8 cellular contexts compared by ENCODE assay signal in the genomic region with DNA sequence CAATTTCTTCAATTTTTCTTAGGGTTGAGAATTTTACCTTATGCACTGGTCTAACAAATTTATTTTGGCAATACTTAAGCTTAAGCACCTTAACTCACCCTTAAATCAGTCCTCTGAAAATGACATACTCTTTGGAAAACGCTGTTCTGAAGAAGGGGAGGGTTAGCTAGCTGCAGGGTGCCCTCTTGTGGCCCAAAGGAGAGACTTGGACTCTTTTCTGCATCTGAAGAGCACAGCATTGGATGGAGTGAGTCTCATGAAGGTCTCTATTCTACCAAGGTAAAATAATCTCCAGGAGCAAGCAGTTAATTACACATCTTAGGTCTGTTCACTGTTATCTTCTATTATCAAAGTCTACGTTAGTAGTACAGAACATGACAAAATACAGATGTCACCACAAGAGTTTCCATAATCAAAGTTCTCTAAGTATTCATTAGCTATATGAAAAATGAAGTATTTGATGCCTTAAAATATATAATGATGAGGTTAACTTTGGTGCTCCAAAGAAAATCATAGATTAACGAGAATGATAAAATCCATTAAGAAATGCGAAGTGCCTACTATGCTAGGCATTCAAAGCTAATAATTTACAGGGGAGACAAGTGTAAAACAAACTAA. TPM values are rescaled to one million over a fixed set of nuclear protein-coding genes. Genes with fewer than 3 reads are reported as not detected.
DNase-seq lines count a peak whose midpoint lies in the region; ATAC-seq and TF ChIP-seq lines count a peak whose summit lies in the region.

No MANE protein-coding gene starts in this region.

- DNase-seq in Caco-2, result peak; percentile 63 to 65
- peak; percentile 47 for DNase-seq in Jurkat, Clone E6-1 (ENCODE audit: low read depth, low spot score)
- peak; percentile 59 for DNase-seq in SK-N-DZ (ENCODE audit: low spot score)
- DNase-seq in astrocyte of the spinal cord (ENCODE audit: low read depth, low spot score), result peak; percentile 58
- peak; percentile 63 for DNase-seq in iPS-NIHi7 (ENCODE audit: extremely low spot score)
- DNase-seq in stimulated activated CD4-positive, alpha-beta T cell treated with anti-CD3 and anti-CD28 coated beads, Interleukin-2, amount 100 ng/mL, for 24 hours, result peak; percentile 42 to 46

- intact Hi-C loops in Caco-2 (cut with micrococcal nuclease; ENCODE audit: unreplicated experiment), result loop anchor here (1.0 to 2.0 kb wide), 4 partner anchors 18 to 67 kb away; a partner anchor contains a TSS

- no TSS peak for BruUV-seq in Caco-2 (replicated peaks; lab: Mats Ljungman, UMichigan)

- H3K4me1 Mint-ChIP-seq in Caco-2 (ENCODE audit: low read depth, unreplicated experiment), result peaks cover 27% of the 10 kb centered on the region

- no peaks in the 10 kb centered on the region for H3K27me3 Mint-ChIP-seq in Caco-2 (ENCODE audit: insufficient read depth, unreplicated experiment)

- in situ Hi-C loops in astrocyte of the spinal cord (cut with HindIII; ENCODE audit: low sequenced_read_pairs), result no loop called here

- no peaks in the 10 kb centered on the region for H3K27me3 ChIP-seq in Caco-2 (replicated peaks; ENCODE audit: control insufficient read depth, insufficient read depth, low read length)

- CTCF ChIA-PET in Caco-2 (lab: Charles Lee), result interaction anchor here (0.6 to 1.4 kb wide), 8 partner anchors 9 to 325 kb away, joined by 3 to 6 read pairs (median 4); a partner anchor contains a TSS

- peak; percentile 73 for ATAC-seq in GM19328 (IDR thresholded peaks at IDR 0.05; ENCODE audit: unreplicated experiment)
- no peak for ATAC-seq in GM19397 (IDR thresholded peaks at IDR 0.05; ENCODE audit: unreplicated experiment)

- POLR2A ChIA-PET in Caco-2 (lab: Charles Lee), result no interaction called here

- H3K4me3 ChIP-seq in Caco-2 (ENCODE audit: low read depth, low read length) (no peak overlapping the region), astrocyte of the spinal cord (ENCODE audit: low read depth, low read length) (no peak overlapping the region)
- H3K4me3 ChIP-seq in Jurkat, Clone E6-1 (ENCODE audit: low read length), result no peak overlapping the region

- peaks cover 19% of the 10 kb centered on the region for H3K4me1 ChIP-seq in Caco-2

- peaks cover 4% of the 10 kb centered on the region for H3K36me3 ChIP-seq in Caco-2 (ENCODE audit: control insufficient read depth, insufficient read depth, low read length)

- no peak overlapping the region for H3K4me3 Mint-ChIP-seq in Caco-2 (ENCODE audit: unreplicated experiment)

- no peaks in the 10 kb centered on the region for H3K9me3 ChIP-seq in Caco-2

- no peak overlapping the region for H3K27ac Mint-ChIP-seq in Caco-2 (ENCODE audit: unreplicated experiment)

- TF ChIP-seq CTCF in Caco-2 (IDR thresholded peaks at IDR 0.05; ENCODE audit: insufficient read depth in 1 of 2, low read depth in 1 of 2, low read length in 1 of 2, severe bottlenecking in 1 of 2, unreplicated experiment in 1 of 2), result peak; percentile 76 to 90
- TF ChIP-seq CTCF in astrocyte of the spinal cord (IDR thresholded peaks at IDR 0.05; ENCODE audit: low read depth, low read length), result peak; percentile 90

- H3K36me3 Mint-ChIP-seq in Caco-2 (ENCODE audit: insufficient read depth, unreplicated experiment), result peaks cover 76% of the 10 kb centered on the region

- H3K9me3 Mint-ChIP-seq in Caco-2 (ENCODE audit: unreplicated experiment), result peaks cover 9% of the 10 kb centered on the region

RNA-seq across cellular contexts. Expression of a gene that starts 24.4 kb away (rescaled TPM):
- 117 and 119 TPM in 2 replicates for total RNA-seq in Caco-2 (2022)
- 50.1 TPM for polyA plus RNA-seq in Jurkat, Clone E6-1 (2012; ENCODE audit: insufficient read depth, insufficient read length)
- polyA plus RNA-seq in SK-N-DZ (2014; cell fraction: cytosol; rRNA removed), result 20.8 and 31.6 TPM in 2 replicates
- 16.8 and 32.0 TPM in 2 replicates for polyA plus RNA-seq in SK-N-DZ (2014; cell fraction: nucleus; rRNA removed)
